Comparison of ENCODE assay signal across 1 cellular context in genomic region chr2:196607896-196608295, GRCh38.
TF ChIP-seq lines count a peak whose summit lies in the region.

No MANE protein-coding gene starts in this region.

TF ChIP-seq in Ishikawa, 13 proteins besides CTCF, POLR2A, EP300 and RAD21 (continued from another document):
- peak; percentile 36; the same call in 1 of the 2 replicates for TF ChIP-seq TEAD4 (IDR thresholded peaks at IDR 0.05)
TF ChIP-seq in Ishikawa: peak in this region for 2; not testable (repeated sequence) for 11.
